In genomic region chr20:346033-346639, GRCh38 we compare ENCODE assay signal across 8 cellular contexts. TPM values are rescaled to one million over a fixed set of nuclear protein-coding genes. Genes with fewer than 3 reads are reported as not detected.
DNase-seq lines count a peak whose midpoint lies in the region; ATAC-seq lines count a peak whose summit lies in the region.

No MANE protein-coding gene starts in this region.

- CTCF ChIA-PET in activated CD4-positive, alpha-beta T cell treated with anti-CD3 and anti-CD28 coated beads for 36 hours (lab: Charles Lee): interaction anchor here (0.8 to 4.3 kb wide), 6 partner anchors 8 to 93 kb away, joined by 3 to 16 read pairs (median 4); no protein-coding TSS in a partner anchor

- peaks cover 10% of the 10 kb centered on the region for H3K9me3 Mint-ChIP-seq in activated CD4-positive, alpha-beta T cell treated with anti-CD3 and anti-CD28 coated beads for 36 hours (ENCODE audit: low read depth)
- H3K9me3 Mint-ChIP-seq in activated naive CD8-positive, alpha-beta T cell treated with anti-CD3 and anti-CD28 coated beads, Interleukin-2, amount 10 ng/mL, durations not matched to agents 7 days and 5 days: peaks cover 2% of the 10 kb centered on the region

- H3K9me3 ChIP-seq in iPS-20b (ENCODE audit: insufficient read depth, low read depth, low read length) (no peaks in the 10 kb centered on the region), subcutaneous abdominal adipose tissue (ENCODE audit: control insufficient read depth in 5 of 5, low read length in 5 of 5) (peaks cover 0 to 7% (median 4%) of the 10 kb centered on the region in 5 donors)

- intact Hi-C loops in activated CD4-positive, alpha-beta T cell treated with anti-CD3 and anti-CD28 coated beads for 36 hours (cut with DNase I, micrococcal nuclease): loop anchor here in 1 of 2 experiments (2.0 to 5.0 kb wide), 2 partner anchors 35 to 196 kb away; partner anchors contain the start of genes CSNK2A1 and TRIB3

- H3K36me3 Mint-ChIP-seq in activated CD4-positive, alpha-beta T cell treated with anti-CD3 and anti-CD28 coated beads for 36 hours (ENCODE audit: low read depth): peaks cover 5% of the 10 kb centered on the region
- peaks cover 5% of the 10 kb centered on the region for H3K36me3 Mint-ChIP-seq in activated naive CD8-positive, alpha-beta T cell treated with anti-CD3 and anti-CD28 coated beads, Interleukin-2, amount 10 ng/mL, durations not matched to agents 7 days and 5 days

- H3K4me3 Mint-ChIP-seq in activated CD4-positive, alpha-beta T cell treated with anti-CD3 and anti-CD28 coated beads for 36 hours: peak overlapping the region; percentile 82
- peak overlapping the region; percentile 63 for H3K4me3 Mint-ChIP-seq in activated naive CD8-positive, alpha-beta T cell treated with anti-CD3 and anti-CD28 coated beads, Interleukin-2, amount 10 ng/mL, durations not matched to agents 7 days and 5 days

- peaks cover 14% of the 10 kb centered on the region; the same call in 1 of the 2 replicates for H3K4me1 ChIP-seq in iPS-20b (ENCODE audit: insufficient read depth, low read length)
- H3K4me1 ChIP-seq in subcutaneous abdominal adipose tissue (ENCODE audit: control insufficient read depth in 5 of 5, insufficient read depth in 5 of 5, low read length in 5 of 5): peaks cover 0 to 26% (median 23%) of the 10 kb centered on the region in 5 donors

- H3K9ac ChIP-seq in iPS-20b (ENCODE audit: low read depth, low read length) (peak overlapping the region; percentile 80; the same call in 1 of the 2 replicates), subcutaneous abdominal adipose tissue (ENCODE audit: low read length in 5 of 5) (peak overlapping the region in 3 of 5 donors; percentile 60 to 72 (median 66))

- H3K4me3 ChIP-seq in iPS-20b (ENCODE audit: low read length): peak overlapping the region; percentile 75
- peak overlapping the region; percentile 68 to 89 (median 82) for H3K4me3 ChIP-seq in subcutaneous abdominal adipose tissue (ENCODE audit: low read depth in 1 of 5, low read length in 5 of 5)

- no peak for DNase-seq in activated CD4-positive, alpha-beta T cell treated with anti-CD3 and anti-CD28 coated beads for 36 hours
- no peak for DNase-seq in activated CD4-positive, alpha-beta T cell treated with anti-CD3 and anti-CD28 coated beads for 1 hour
- no peak for DNase-seq in activated naive CD8-positive, alpha-beta T cell treated with anti-CD3 and anti-CD28 coated beads, Interleukin-2, amount 10 ng/mL, durations not matched to agents 7 days and 5 days
- DNase-seq in ureter (ENCODE audit: low spot score) (no peak), kidney glomerular epithelial cell (lab: John Stamatoyannopoulos, UW) (no peak)

- H3K27me3 ChIP-seq in iPS-20b (ENCODE audit: insufficient read depth, low read length): no peaks in the 10 kb centered on the region
- no peaks in the 10 kb centered on the region for H3K27me3 ChIP-seq in subcutaneous abdominal adipose tissue (ENCODE audit: control insufficient read depth in 5 of 5, insufficient read depth in 4 of 5, low read length in 5 of 5)

- H3K4me1 Mint-ChIP-seq in activated CD4-positive, alpha-beta T cell treated with anti-CD3 and anti-CD28 coated beads for 36 hours: peaks cover 10% of the 10 kb centered on the region
- H3K4me1 Mint-ChIP-seq in activated naive CD8-positive, alpha-beta T cell treated with anti-CD3 and anti-CD28 coated beads, Interleukin-2, amount 10 ng/mL, durations not matched to agents 7 days and 5 days: peaks cover 15% of the 10 kb centered on the region

- no peak for ATAC-seq in activated CD4-positive, alpha-beta T cell treated with anti-CD3 and anti-CD28 coated beads for 36 hours
- ATAC-seq in activated naive CD8-positive, alpha-beta T cell treated with anti-CD3 and anti-CD28 coated beads, Interleukin-2, amount 10 ng/mL, durations not matched to agents 7 days and 5 days (ENCODE audit: low read depth): no peak
- ATAC-seq in HG02970 (IDR thresholded peaks at IDR 0.05; ENCODE audit: low FRiP score, unreplicated experiment): no peak

- H3K27me3 Mint-ChIP-seq in activated CD4-positive, alpha-beta T cell treated with anti-CD3 and anti-CD28 coated beads for 36 hours: no peaks in the 10 kb centered on the region
- H3K27me3 Mint-ChIP-seq in activated naive CD8-positive, alpha-beta T cell treated with anti-CD3 and anti-CD28 coated beads, Interleukin-2, amount 10 ng/mL, durations not matched to agents 7 days and 5 days: peaks cover 4% of the 10 kb centered on the region

- H3K36me3 ChIP-seq in iPS-20b (ENCODE audit: insufficient read depth, low read depth, low read length) (no peaks in the 10 kb centered on the region), subcutaneous abdominal adipose tissue (ENCODE audit: control insufficient read depth in 5 of 5, insufficient read depth in 5 of 5, low read length in 5 of 5) (peaks cover 0 to 5% (median 0%) of the 10 kb centered on the region in 5 donors)

- H3K27ac Mint-ChIP-seq in activated CD4-positive, alpha-beta T cell treated with anti-CD3 and anti-CD28 coated beads for 36 hours: no peak overlapping the region
- peak overlapping the region; percentile 66 for H3K27ac Mint-ChIP-seq in activated naive CD8-positive, alpha-beta T cell treated with anti-CD3 and anti-CD28 coated beads, Interleukin-2, amount 10 ng/mL, durations not matched to agents 7 days and 5 days

- no peak overlapping the region for H3K27ac ChIP-seq in iPS-20b (ENCODE audit: low read length)
- H3K27ac ChIP-seq in subcutaneous abdominal adipose tissue (ENCODE audit: low read depth, low read length): peak overlapping the region; percentile 23

- POLR2A ChIA-PET in activated CD4-positive, alpha-beta T cell treated with anti-CD3 and anti-CD28 coated beads for 36 hours (lab: Charles Lee): no interaction called here
- POLR2A ChIA-PET in activated naive CD8-positive, alpha-beta T cell treated with anti-CD3 and anti-CD28 coated beads, Interleukin-2, amount 10 ng/mL, durations not matched to agents 7 days and 5 days (lab: Charles Lee): interaction anchor here (1.3 kb wide), 1 partner anchor 49 kb away, joined by 3 read pairs; the partner anchor contains the start of gene ZCCHC3

RNA-seq across cellular contexts. Expression of gene NRSN2, which starts 0.8 kb away (rescaled TPM):
- total RNA-seq in activated CD4-positive, alpha-beta T cell treated with anti-CD3 and anti-CD28 coated beads for 36 hours: 1 to 10 TPM; 5.2 to 7.5 TPM
- total RNA-seq in activated naive CD8-positive, alpha-beta T cell treated with anti-CD3 and anti-CD28 coated beads, Interleukin-2, amount 10 ng/mL, durations not matched to agents 7 days and 5 days: 1 to 10 TPM; 3.6 to 3.7 TPM
- total RNA-seq in ureter: 31.4 TPM

RNA-seq across cellular contexts. Expression of gene SOX12, which starts 20.8 kb away (rescaled TPM):
- total RNA-seq in activated CD4-positive, alpha-beta T cell treated with anti-CD3 and anti-CD28 coated beads for 36 hours: 1 to 10 TPM; 8.1 to 8.5 TPM
- total RNA-seq in activated naive CD8-positive, alpha-beta T cell treated with anti-CD3 and anti-CD28 coated beads, Interleukin-2, amount 10 ng/mL, durations not matched to agents 7 days and 5 days: 10 to 100 TPM; 10.1 to 10.6 TPM
- total RNA-seq in ureter: 7.4 TPM

RNA-seq across cellular contexts. Expression of gene TRIB3, which starts 34.4 kb away (rescaled TPM):
- total RNA-seq in activated CD4-positive, alpha-beta T cell treated with anti-CD3 and anti-CD28 coated beads for 36 hours: 10 to 100 TPM; 60.9 to 63.0 TPM
- total RNA-seq in activated naive CD8-positive, alpha-beta T cell treated with anti-CD3 and anti-CD28 coated beads, Interleukin-2, amount 10 ng/mL, durations not matched to agents 7 days and 5 days: 10 to 100 TPM; 24.2 to 26.1 TPM
- total RNA-seq in ureter: 28.1 TPM

RNA-seq across cellular contexts. Expression of gene ZCCHC3, which starts 48.8 kb away (rescaled TPM):
- 10 to 100 TPM; 15.6 to 16.4 TPM for total RNA-seq in activated CD4-positive, alpha-beta T cell treated with anti-CD3 and anti-CD28 coated beads for 36 hours
- 10 to 100 TPM; 30.0 to 30.6 TPM for total RNA-seq in activated naive CD8-positive, alpha-beta T cell treated with anti-CD3 and anti-CD28 coated beads, Interleukin-2, amount 10 ng/mL, durations not matched to agents 7 days and 5 days
- total RNA-seq in ureter: 16.0 TPM

RNA-seq across cellular contexts. Expression of gene C20orf96, which starts 55.6 kb away (rescaled TPM):
- total RNA-seq in activated CD4-positive, alpha-beta T cell treated with anti-CD3 and anti-CD28 coated beads for 36 hours: 1 to 10 TPM; 7.0 to 8.1 TPM
- 10 to 100 TPM in 1 of 2 experiments, 1 to 10 TPM in 1; 9.6 to 11.7 TPM for total RNA-seq in activated naive CD8-positive, alpha-beta T cell treated with anti-CD3 and anti-CD28 coated beads, Interleukin-2, amount 10 ng/mL, durations not matched to agents 7 days and 5 days
- total RNA-seq in ureter: 10.4 TPM
